ENCODE assay signal across 31 cellular contexts in the genomic region with DNA sequence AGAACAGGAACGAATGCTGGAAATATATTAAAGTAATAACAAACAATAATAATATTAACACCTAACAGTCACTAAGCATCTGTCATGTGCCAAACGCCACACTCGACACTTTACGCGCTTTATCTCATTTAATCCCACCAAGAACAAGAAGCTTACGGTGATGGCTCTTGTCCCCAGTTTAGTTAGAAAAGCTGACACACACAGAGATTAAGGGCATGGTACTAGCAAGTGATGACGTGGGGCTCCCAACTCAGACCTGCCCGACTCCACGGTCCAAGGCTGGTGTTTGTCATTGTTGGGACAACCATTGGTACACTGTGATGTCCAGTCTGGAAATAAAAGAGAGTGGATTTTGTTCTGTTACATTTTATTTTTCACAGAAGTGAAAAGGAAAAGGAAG. TPM values are rescaled to one million over a fixed set of nuclear protein-coding genes. Genes with fewer than 3 reads are reported as not detected.
"Had no signal": no experiment of that assay in that cellular context is flagged by ENCODE, and none has a peak within 500 bp of the region (broad histone marks: within the 10 kb centered on the region; RNA-seq: fewer than 3 reads in every experiment).

No MANE protein-coding gene starts in this region.

- FAIRE-seq: astrocyte, bronchial epithelial cell had no signal

- H3K36me3 Mint-ChIP-seq: activated naive CD4-positive, alpha-beta T cell treated with anti-CD3 and anti-CD28 coated beads, Interleukin-2, amount 10 ng/mL, durations not matched to agents 7 days and 5 days; activated naive CD4-positive, alpha-beta T cell treated with anti-CD3 and anti-CD28 coated beads, Interleukin-2, amount 50 U/mL, for 72 hours; activated naive CD8-positive, alpha-beta T cell treated with anti-CD3 and anti-CD28 coated beads, Interleukin-2, amount 10 ng/mL, durations not matched to agents 7 days and 5 days; WTC11 had no signal

- H3K27ac Mint-ChIP-seq: activated CD4-positive, alpha-beta memory T cell treated with anti-CD3 and anti-CD28 coated beads, Interleukin-2, amount 10 ng/mL, durations not matched to agents 7 days and 5 days; activated CD4-positive, alpha-beta T cell treated with anti-CD3 and anti-CD28 coated beads, Interleukin-2, amount 10 ng/mL, durations not matched to agents 7 days and 5 days; activated naive CD4-positive, alpha-beta T cell treated with anti-CD3 and anti-CD28 coated beads, Interleukin-2, amount 10 ng/mL, durations not matched to agents 7 days and 5 days; activated naive CD4-positive, alpha-beta T cell treated with anti-CD3 and anti-CD28 coated beads, Interleukin-2, amount 50 U/mL, for 72 hours; activated naive CD8-positive, alpha-beta T cell treated with anti-CD3 and anti-CD28 coated beads, Interleukin-2, amount 10 ng/mL, durations not matched to agents 7 days and 5 days; activated T-cell treated with anti-CD3 and anti-CD28 coated beads, Interleukin-2, amount 50 U/mL, for 24 hours; activated T-cell treated with anti-CD3 and anti-CD28 coated beads, Interleukin-2, amount 50 U/mL, for 72 hours; dendritic cell treated with granulocyte-macrophage colony-stimulating factor and Interleukin-4, amounts not matched to agents 40 ng/mL and 50 ng/mL, for 4 days; endodermal cell; WTC11 had no signal

- H3K4me3 Mint-ChIP-seq: activated CD4-positive, alpha-beta memory T cell treated with anti-CD3 and anti-CD28 coated beads, Interleukin-2, amount 10 ng/mL, durations not matched to agents 7 days and 5 days; activated CD4-positive, alpha-beta T cell treated with anti-CD3 and anti-CD28 coated beads, Interleukin-2, amount 10 ng/mL, durations not matched to agents 7 days and 5 days; activated naive CD4-positive, alpha-beta T cell treated with anti-CD3 and anti-CD28 coated beads, Interleukin-2, amount 10 ng/mL, durations not matched to agents 7 days and 5 days; activated naive CD8-positive, alpha-beta T cell treated with anti-CD3 and anti-CD28 coated beads, Interleukin-2, amount 10 ng/mL, durations not matched to agents 7 days and 5 days; activated T-cell treated with anti-CD3 and anti-CD28 coated beads, Interleukin-2, amount 50 U/mL, for 24 hours; activated T-cell treated with anti-CD3 and anti-CD28 coated beads, Interleukin-2, amount 50 U/mL, for 72 hours; central memory CD8-positive, alpha-beta T cell; dendritic cell treated with granulocyte-macrophage colony-stimulating factor and Interleukin-4, amounts not matched to agents 40 ng/mL and 50 ng/mL, for 4 days; endodermal cell; WTC11 had no signal

- H3K4me1 Mint-ChIP-seq: activated CD4-positive, alpha-beta memory T cell treated with anti-CD3 and anti-CD28 coated beads, Interleukin-2, amount 10 ng/mL, durations not matched to agents 7 days and 5 days; activated CD4-positive, alpha-beta T cell treated with anti-CD3 and anti-CD28 coated beads, Interleukin-2, amount 10 ng/mL, durations not matched to agents 7 days and 5 days; activated naive CD4-positive, alpha-beta T cell treated with anti-CD3 and anti-CD28 coated beads, Interleukin-2, amount 10 ng/mL, durations not matched to agents 7 days and 5 days; activated naive CD8-positive, alpha-beta T cell treated with anti-CD3 and anti-CD28 coated beads, Interleukin-2, amount 10 ng/mL, durations not matched to agents 7 days and 5 days; central memory CD8-positive, alpha-beta T cell; WTC11 had no signal

- H3K27ac ChIP-seq: brain microvascular endothelial cell, coronary artery, dorsolateral prefrontal cortex, epithelial cell of prostate, esophagus squamous epithelium, gastroesophageal sphincter, heart right ventricle had no signal

- ATAC-seq: activated naive CD4-positive, alpha-beta T cell treated with anti-CD3 and anti-CD28 coated beads, Interleukin-2, amount 50 U/mL, for 72 hours; activated T-cell treated with anti-CD3 and anti-CD28 coated beads, Interleukin-2, amount 50 U/mL, for 72 hours; gastroesophageal sphincter; heart right ventricle; WTC11 had no signal

- H3K9me3 Mint-ChIP-seq: activated CD4-positive, alpha-beta memory T cell treated with anti-CD3 and anti-CD28 coated beads, Interleukin-2, amount 10 ng/mL, durations not matched to agents 7 days and 5 days; activated CD4-positive, alpha-beta T cell treated with anti-CD3 and anti-CD28 coated beads, Interleukin-2, amount 10 ng/mL, durations not matched to agents 7 days and 5 days; activated naive CD4-positive, alpha-beta T cell treated with anti-CD3 and anti-CD28 coated beads, Interleukin-2, amount 10 ng/mL, durations not matched to agents 7 days and 5 days; activated naive CD4-positive, alpha-beta T cell treated with anti-CD3 and anti-CD28 coated beads, Interleukin-2, amount 50 U/mL, for 72 hours; activated naive CD8-positive, alpha-beta T cell treated with anti-CD3 and anti-CD28 coated beads, Interleukin-2, amount 10 ng/mL, durations not matched to agents 7 days and 5 days; activated T-cell treated with anti-CD3 and anti-CD28 coated beads, Interleukin-2, amount 50 U/mL, for 24 hours; activated T-cell treated with anti-CD3 and anti-CD28 coated beads, Interleukin-2, amount 50 U/mL, for 72 hours; central memory CD8-positive, alpha-beta T cell; dendritic cell treated with granulocyte-macrophage colony-stimulating factor and Interleukin-4, amounts not matched to agents 40 ng/mL and 50 ng/mL, for 4 days; endodermal cell; WTC11 had no signal

- H3K4me3 ChIP-seq: coronary artery, dorsolateral prefrontal cortex, esophagus squamous epithelium, gastroesophageal sphincter, heart right ventricle had no signal

- H3K9me3 ChIP-seq: esophagus squamous epithelium, gastroesophageal sphincter, heart right ventricle had no signal

- H3K27me3 Mint-ChIP-seq: activated CD4-positive, alpha-beta memory T cell treated with anti-CD3 and anti-CD28 coated beads, Interleukin-2, amount 10 ng/mL, durations not matched to agents 7 days and 5 days; activated CD4-positive, alpha-beta T cell treated with anti-CD3 and anti-CD28 coated beads, Interleukin-2, amount 10 ng/mL, durations not matched to agents 7 days and 5 days; activated naive CD4-positive, alpha-beta T cell treated with anti-CD3 and anti-CD28 coated beads, Interleukin-2, amount 10 ng/mL, durations not matched to agents 7 days and 5 days; activated naive CD8-positive, alpha-beta T cell treated with anti-CD3 and anti-CD28 coated beads, Interleukin-2, amount 10 ng/mL, durations not matched to agents 7 days and 5 days; dendritic cell treated with granulocyte-macrophage colony-stimulating factor and Interleukin-4, amounts not matched to agents 40 ng/mL and 50 ng/mL, for 4 days had no signal

- H3K36me3 ChIP-seq: brain microvascular endothelial cell, esophagus squamous epithelium, gastroesophageal sphincter, heart right ventricle had no signal

- DNase-seq: activated CD4-positive, alpha-beta memory T cell treated with anti-CD3 and anti-CD28 coated beads, Interleukin-2, amount 10 ng/mL, durations not matched to agents 7 days and 5 days; activated CD4-positive, alpha-beta T cell treated with anti-CD3 and anti-CD28 coated beads for 1 hour; activated CD4-positive, alpha-beta T cell treated with anti-CD3 and anti-CD28 coated beads for 4 hours; activated CD4-positive, alpha-beta T cell treated with anti-CD3 and anti-CD28 coated beads, Interleukin-2, amount 10 ng/mL, durations not matched to agents 7 days and 5 days; activated CD4-positive, alpha-beta T cell treated with anti-CD3 and anti-CD28 coated beads, Interleukin-2, amount 50 U/mL, for 4 hours; activated CD8-positive, alpha-beta memory T cell treated with anti-CD3 and anti-CD28 coated beads, Interleukin-2, amount 50 U/mL, for 48 hours; activated gamma-delta T cell; activated naive CD4-positive, alpha-beta T cell; activated naive CD4-positive, alpha-beta T cell treated with anti-CD3 and anti-CD28 coated beads, Interleukin-2, amount 10 ng/mL, durations not matched to agents 7 days and 5 days; activated naive CD8-positive, alpha-beta T cell treated with anti-CD3 and anti-CD28 coated beads, Interleukin-2, amount 10 ng/mL, durations not matched to agents 7 days and 5 days; activated T-cell treated with anti-CD3 and anti-CD28 coated beads for 4 hours; activated T-cell treated with anti-CD3 and anti-CD28 coated beads, Interleukin-2, amount 50 U/mL, for 24 hours; activated T-cell treated with anti-CD3 and anti-CD28 coated beads, Interleukin-2, amount 50 U/mL, for 72 hours; brain microvascular endothelial cell; effector memory CD4-positive, alpha-beta T cell; endodermal cell; esophagus squamous epithelium; foreskin melanocyte; heart right ventricle; T-helper 2 cell had no signal

- H3K27me3 ChIP-seq: brain microvascular endothelial cell, dorsolateral prefrontal cortex, esophagus squamous epithelium, gastroesophageal sphincter, heart right ventricle had no signal

- H3K4me1 ChIP-seq: esophagus squamous epithelium, gastroesophageal sphincter, heart right ventricle had no signal

RNA-seq across cellular contexts. Expression of gene KIF26B, which starts 41.1 kb away (rescaled TPM):
- total RNA-seq: activated CD4-positive, alpha-beta memory T cell treated with anti-CD3 and anti-CD28 coated beads, Interleukin-2, amount 10 ng/mL, durations not matched to agents 7 days and 5 days; activated CD4-positive, alpha-beta T cell treated with anti-CD3 and anti-CD28 coated beads, Interleukin-2, amount 10 ng/mL, durations not matched to agents 7 days and 5 days; T-helper 1 cell treated with Interleukin-12 subunit alpha and Interleukin-12 subunit beta and Interleukin-4 antibody, amounts not matched to agents 30 ng/mL and 1 ng/mL, for 36 hours had no signal
